In genomic region chr10:37865957-37866671, GRCh38 we compare ENCODE assay signal across 15 cellular contexts. TPM values are rescaled to one million over a fixed set of nuclear protein-coding genes. Genes with fewer than 3 reads are reported as not detected.
DNase-seq lines count a peak whose midpoint lies in the region; ATAC-seq, FAIRE-seq and TF ChIP-seq lines count a peak whose summit lies in the region.
"Had no signal": no experiment of that assay in that cellular context is flagged by ENCODE, and none has a peak within 500 bp of the region (broad histone marks: within the 10 kb centered on the region; RNA-seq: fewer than 3 reads in every experiment).

No MANE protein-coding gene starts in this region.

- no peak overlapping the region for H3K27ac ChIP-seq in Karpas-422 (ENCODE audit: low read length)
- peak overlapping the region; percentile 69 for H3K27ac ChIP-seq in mesenchymal stem cell (ENCODE audit: low read length, poor library complexity, severe bottlenecking)
- no peak overlapping the region for H3K27ac ChIP-seq in CD8-positive, alpha-beta memory T cell (ENCODE audit: low read depth, low read length)
- H3K27ac ChIP-seq: dorsolateral prefrontal cortex had no signal

- no peak overlapping the region for H2BK120ac ChIP-seq in mesenchymal stem cell (ENCODE audit: low read depth, low read length)

- H3K27me3 ChIP-seq in Karpas-422 (ENCODE audit: low read length) (no peaks in the 10 kb centered on the region), mesenchymal stem cell (ENCODE audit: control insufficient read depth in 1 of 2, insufficient read depth in 1 of 2, low read length in 2 of 2) (no peaks in the 10 kb centered on the region)
- no peaks in the 10 kb centered on the region for H3K27me3 ChIP-seq in CD8-positive, alpha-beta memory T cell (ENCODE audit: insufficient read depth, low read length, poor library complexity, severe bottlenecking)
- H3K27me3 ChIP-seq: BE2C, dorsolateral prefrontal cortex had no signal

- no peaks in the 10 kb centered on the region for H3K79me2 ChIP-seq in Karpas-422 (ENCODE audit: low read length)

- H2BK12ac ChIP-seq in mesenchymal stem cell (ENCODE audit: low read length in 2 of 2) = no peak overlapping the region

- H2AK5ac ChIP-seq in mesenchymal stem cell (ENCODE audit: low read length, severe bottlenecking) = no peak overlapping the region

- H3K4me3 ChIP-seq in Karpas-422 (ENCODE audit: low read length) (no peak overlapping the region), mesenchymal stem cell (ENCODE audit: insufficient read depth in 1 of 2, low read depth in 1 of 2, low read length in 2 of 2) (no peak overlapping the region)
- H3K4me3 ChIP-seq in CD8-positive, alpha-beta memory T cell (ENCODE audit: low read length) = no peak overlapping the region
- H3K4me3 ChIP-seq: dorsolateral prefrontal cortex had no signal

- no peaks in the 10 kb centered on the region for H3K79me1 ChIP-seq in mesenchymal stem cell (replicated peaks; ENCODE audit: low read length, poor library complexity, severe bottlenecking)

- H3K9me3 Mint-ChIP-seq in CD8-positive, alpha-beta memory T cell = no peaks in the 10 kb centered on the region

- 73% methylated on average over 8 of the region's 8 CpGs for WGBS in mesenchymal stem cell

- peak overlapping the region; percentile 46; the same call in 1 of the 2 replicates for H3K9ac ChIP-seq in Karpas-422 (ENCODE audit: low read length)
- no peak overlapping the region for H3K9ac ChIP-seq in mesenchymal stem cell (ENCODE audit: low read length)

- H3K27me3 Mint-ChIP-seq in CD8-positive, alpha-beta memory T cell = no peaks in the 10 kb centered on the region
- H3K27me3 Mint-ChIP-seq: naive thymus-derived CD8-positive, alpha-beta T cell had no signal

- peak; percentile 68 for DNase-seq in Karpas-422
- no peak for DNase-seq in mesenchymal stem cell
- DNase-seq in CD8-positive, alpha-beta memory T cell = no peak
- DNase-seq in ecto neural progenitor cell (ENCODE audit: low spot score) = no peak
- no peak for DNase-seq in HTR-8/SVneo (ENCODE audit: insufficient read length, low spot score)
- no peak for DNase-seq in GM13977 (ENCODE audit: low spot score)
- DNase-seq: activated CD8-positive, alpha-beta memory T cell treated with anti-CD3 and anti-CD28 coated beads, Interleukin-2, amount 50 U/mL, for 4 hours; BE2C; dorsolateral prefrontal cortex; GF-D8 had no signal

- H3K18ac ChIP-seq in mesenchymal stem cell (ENCODE audit: low read depth in 1 of 2, low read length in 2 of 2) = no peak overlapping the region

- no peak overlapping the region for H4K8ac ChIP-seq in mesenchymal stem cell (ENCODE audit: low read length)

- H3K9me3 ChIP-seq in Karpas-422 (ENCODE audit: low read length) (no peaks in the 10 kb centered on the region), mesenchymal stem cell (ENCODE audit: control insufficient read depth, low read length) (no peaks in the 10 kb centered on the region)
- no peaks in the 10 kb centered on the region for H3K9me3 ChIP-seq in CD8-positive, alpha-beta memory T cell (ENCODE audit: low read length)
- H3K9me3 ChIP-seq: BE2C had no signal

- peak overlapping the region; percentile 62 for H2BK5ac ChIP-seq in mesenchymal stem cell (ENCODE audit: low read depth, low read length, poor library complexity, severe bottlenecking)

- no peaks in the 10 kb centered on the region for H3K4me1 Mint-ChIP-seq in CD8-positive, alpha-beta memory T cell

- no peaks in the 10 kb centered on the region for H4K20me1 ChIP-seq in Karpas-422 (ENCODE audit: insufficient read depth, low read depth, low read length)

- peak overlapping the region; percentile 24 for H3K4me2 ChIP-seq in Karpas-422 (ENCODE audit: low read depth, low read length, poor library complexity, severe bottlenecking)
- no peak overlapping the region for H3K4me2 ChIP-seq in mesenchymal stem cell (ENCODE audit: low read length, poor library complexity, severe bottlenecking)

- H3K36me3 Mint-ChIP-seq in CD8-positive, alpha-beta memory T cell = no peaks in the 10 kb centered on the region

- H3K4me3 Mint-ChIP-seq in CD8-positive, alpha-beta memory T cell = no peak overlapping the region
- H3K4me3 Mint-ChIP-seq: naive thymus-derived CD8-positive, alpha-beta T cell had no signal

- no peak overlapping the region for H3K23ac ChIP-seq in mesenchymal stem cell (ENCODE audit: low read length in 2 of 2)

- ATAC-seq in GM18502 (IDR thresholded peaks at IDR 0.05; ENCODE audit: poor library complexity, unreplicated experiment) = peak; percentile 56
- peak; percentile 47 for ATAC-seq in GM21619 (IDR thresholded peaks at IDR 0.05; ENCODE audit: unreplicated experiment)
- ATAC-seq: naive thymus-derived CD8-positive, alpha-beta T cell had no signal

- no peak overlapping the region for H2BK15ac ChIP-seq in mesenchymal stem cell (ENCODE audit: low read depth, poor library complexity, severe bottlenecking)

- H3K4ac ChIP-seq in mesenchymal stem cell (ENCODE audit: low read depth in 1 of 2, low read length in 2 of 2) = no peak overlapping the region

- POLR2A ChIA-PET in CD8-positive, alpha-beta memory T cell (lab: Charles Lee) = no interaction called here

- no peak overlapping the region for H3K14ac ChIP-seq in mesenchymal stem cell (ENCODE audit: low read length in 2 of 2)

- H3K9me2 ChIP-seq in Karpas-422 (replicated peaks; ENCODE audit: insufficient read depth, low read length) = no peaks in the 10 kb centered on the region

- no peak for FAIRE-seq in HTR-8/SVneo (lab: Jason Lieb, UNC)
- FAIRE-seq: frontal cortex, urothelium cell line had no signal

- no peak for TF ChIP-seq CTCF in GM13977 (IDR thresholded peaks at IDR 0.05; ENCODE audit: extremely low read depth, insufficient read depth, missing control alignments)

- no peaks in the 10 kb centered on the region for H3K36me3 ChIP-seq in Karpas-422 (ENCODE audit: insufficient read depth, low read length)
- H3K36me3 ChIP-seq in mesenchymal stem cell (ENCODE audit: control insufficient read depth in 1 of 2, insufficient read depth in 2 of 2, low read depth in 1 of 2, low read length in 2 of 2) = no peaks in the 10 kb centered on the region
- no peaks in the 10 kb centered on the region for H3K36me3 ChIP-seq in CD8-positive, alpha-beta memory T cell (ENCODE audit: insufficient read depth, low read length)
- H3K36me3 ChIP-seq: BE2C had no signal

- CTCF ChIA-PET in CD8-positive, alpha-beta memory T cell (lab: Charles Lee) = no interaction called here

- H4K91ac ChIP-seq in mesenchymal stem cell (ENCODE audit: low read length) = no peak overlapping the region

- H2AFZ ChIP-seq in Karpas-422 (ENCODE audit: low read length) = peak overlapping the region; percentile 81; the same call in 1 of the 2 replicates
- no peak overlapping the region for H2AFZ ChIP-seq in mesenchymal stem cell (ENCODE audit: low read depth, low read length)

- in situ Hi-C loops in GM13977 (cut with MboI; ENCODE audit: low pct_unique_long_range_greater_than_20kb, low sequenced_read_pairs, unreplicated experiment) = loop anchor here (25.0 kb wide), 1 partner anchor 221 kb away; the partner anchor contains the start of gene ZNF37A

- H3K27ac Mint-ChIP-seq in CD8-positive, alpha-beta memory T cell = no peak overlapping the region

- H3K4me1 ChIP-seq in Karpas-422 (ENCODE audit: low read length) (peaks cover 10% of the 10 kb centered on the region), mesenchymal stem cell (ENCODE audit: control insufficient read depth, insufficient read depth, low read depth, low read length) (no peaks in the 10 kb centered on the region)
- H3K4me1 ChIP-seq in CD8-positive, alpha-beta memory T cell (ENCODE audit: insufficient read depth, low read length) = no peaks in the 10 kb centered on the region
- H3K4me1 ChIP-seq: BE2C had no signal

RNA-seq across cellular contexts. Expression of gene ZNF248, which starts 8.7 kb away (rescaled TPM):
- total RNA-seq in Karpas-422 (2014; rRNA removed; shearing (Covaris generic); ENCODE audit: low replicate concordance) = 17.7 and 27.6 TPM in 2 replicates
- 4.0 TPM for polyA plus RNA-seq in mesenchymal stem cell (2013, experiment 1 of 2)
- polyA plus RNA-seq in mesenchymal stem cell (2013, experiment 2 of 2) = 3.2 TPM
- total RNA-seq in CD8-positive, alpha-beta memory T cell = 1 to 10 TPM; 5.8 to 6.8 TPM
- 6.0 TPM for polyA plus RNA-seq in CD8-positive, alpha-beta memory T cell
